17 cellular contexts compared by ENCODE assay signal in genomic region chr3:128127236-128127635, GRCh38.
"Had no signal": no experiment of that assay in that cellular context is flagged by ENCODE, and none has a peak within 500 bp of the region (broad histone marks: within the 10 kb centered on the region; RNA-seq: fewer than 3 reads in every experiment).

No MANE protein-coding gene starts in this region.

- H3K27me3 Mint-ChIP-seq: natural killer cell treated with Interleukin-12 subunit alpha and Interleukin-12 subunit beta and Interleukin-15 and Interleukin-18, amount 100 ng/mL, for 72 hours had no signal

- H3K9me3 Mint-ChIP-seq: activated CD4-positive, alpha-beta T cell treated with anti-CD3 and anti-CD28 coated beads, Interleukin-2, amount 10 ng/mL, durations not matched to agents 7 days and 5 days had no signal

- H3K4me3 Mint-ChIP-seq: activated CD4-positive, alpha-beta T cell treated with anti-CD3 and anti-CD28 coated beads, Interleukin-2, amount 10 ng/mL, durations not matched to agents 7 days and 5 days; activated CD8-positive, alpha-beta T cell treated with anti-CD3 and anti-CD28 coated beads, Interleukin-2, amount 10 ng/mL, durations not matched to agents 7 days and 5 days; activated T-helper 1 cell treated with anti-CD3 and anti-CD28 coated beads, Interleukin-12 subunit alpha, Interleukin-12 subunit beta, Interleukin-2, Interleukin-4 antibody, amounts not matched to agents 30 ng/mL and 10 ng/mL and 1 ng/mL, durations not matched to agents 14 hours and 24 hours and 36 hours; mesothelial cell of epicardium; natural killer cell treated with Interleukin-12 subunit alpha and Interleukin-12 subunit beta and Interleukin-15 and Interleukin-18, amount 100 ng/mL, for 72 hours had no signal

- ATAC-seq: activated CD8-positive, alpha-beta T cell treated with anti-CD3 and anti-CD28 coated beads, Interleukin-2, amount 10 ng/mL, durations not matched to agents 7 days and 5 days; left lung; natural killer cell treated with Interleukin-12 subunit alpha and Interleukin-12 subunit beta and Interleukin-15 and Interleukin-18, amount 100 ng/mL, for 72 hours; pancreas; psoas muscle; right cardiac atrium; stimulated activated naive CD8-positive, alpha-beta T cell treated with anti-CD3 and anti-CD28 coated beads, Interleukin-15, Interleukin-2, amounts not matched to agents 100 U/mL and 50 U/mL, for 24 hours; upper lobe of right lung had no signal

- H3K36me3 Mint-ChIP-seq: mesothelial cell of epicardium had no signal

- H3K27ac Mint-ChIP-seq: activated CD4-positive, alpha-beta T cell treated with anti-CD3 and anti-CD28 coated beads, Interleukin-2, amount 10 ng/mL, durations not matched to agents 7 days and 5 days; activated CD8-positive, alpha-beta T cell treated with anti-CD3 and anti-CD28 coated beads, Interleukin-2, amount 10 ng/mL, durations not matched to agents 7 days and 5 days; activated T-helper 1 cell treated with anti-CD3 and anti-CD28 coated beads, Interleukin-12 subunit alpha, Interleukin-12 subunit beta, Interleukin-2, Interleukin-4 antibody, amounts not matched to agents 30 ng/mL and 10 ng/mL and 1 ng/mL, durations not matched to agents 14 hours and 24 hours and 36 hours; mesothelial cell of epicardium; natural killer cell treated with Interleukin-12 subunit alpha and Interleukin-12 subunit beta and Interleukin-15 and Interleukin-18, amount 100 ng/mL, for 72 hours had no signal

- DNase-seq: activated CD4-positive, alpha-beta T cell treated with anti-CD3 and anti-CD28 coated beads, Interleukin-2, amount 10 ng/mL, durations not matched to agents 7 days and 5 days; activated CD4-positive, CD25-positive, alpha-beta regulatory T cell treated with anti-CD3 and anti-CD28 coated beads, Interleukin-2, amount 50 U/mL, for 72 hours; activated CD8-positive, alpha-beta T cell treated with anti-CD3 and anti-CD28 coated beads, Interleukin-2, amount 10 ng/mL, durations not matched to agents 7 days and 5 days; activated gamma-delta T cell treated with Interleukin-2 at 50 U/mL for 16 hours; erythroblast; foreskin fibroblast; left lung; pancreas; psoas muscle; right cardiac atrium; stimulated activated CD4-positive, alpha-beta T cell treated with anti-CD3 and anti-CD28 coated beads, Interleukin-12 subunit alpha, Interleukin-12 subunit beta, amount 100 ng/mL, for 4 hours; stimulated activated CD4-positive, alpha-beta T cell treated with anti-CD3 and anti-CD28 coated beads, Interleukin-4, amount 100 ng/mL, for 4 hours; stimulated activated naive CD8-positive, alpha-beta T cell treated with anti-CD3 and anti-CD28 coated beads, Interleukin-15, Interleukin-2, amounts not matched to agents 100 U/mL and 50 U/mL, for 24 hours; upper lobe of right lung had no signal
